In genomic region chr11:66344550-66345315, GRCh38 we compare ENCODE assay signal across 1 cellular context.
A peak's percentile ranks its signal among the peaks of the same experiment; 100 is the strongest.
TF ChIP-seq lines count a peak whose summit lies in the region.

Gene BRMS1, minus strand, starts transcription at chr11:66345104. Its CDS starts 2,870 bp downstream, at chr11:66342234.

TF ChIP-seq in HepG2, 621 proteins besides CTCF, POLR2A, EP300 and RAD21 (continued from another document and continues in another):
- TF ChIP-seq ARID4A (CRISPR knock-in tag; IDR thresholded peaks at IDR 0.05; ENCODE audit: borderline replicate concordance) (peak; percentile 100), ZNF678 (CRISPR knock-in tag; IDR thresholded peaks at IDR 0.05) (no peak), ZMYM3 (CRISPR knock-in tag; IDR thresholded peaks at IDR 0.05) (no peak), SIN3A (IDR thresholded peaks at IDR 0.05; ENCODE audit: borderline replicate concordance, low read depth, low read length) (peak; percentile 96), ZNF275 (CRISPR knock-in tag; IDR thresholded peaks at IDR 0.05; ENCODE audit: borderline replicate concordance) (no peak), SOX6 (IDR thresholded peaks at IDR 0.05) (no peak), SOX6 (CRISPR knock-in tag; IDR thresholded peaks at IDR 0.05) (peak; percentile 47; the same call in 1 of the 2 replicates), ZNF282 (IDR thresholded peaks at IDR 0.05; ENCODE audit: partially characterized antibody) (no peak), TERF1 (CRISPR knock-in tag; IDR thresholded peaks at IDR 0.05) (no peak), SMAD1 (CRISPR knock-in tag; IDR thresholded peaks at IDR 0.05; ENCODE audit: borderline replicate concordance, low read depth) (peak; percentile 87; the same call in 1 of the 2 replicates), ZNF225 (CRISPR knock-in tag; IDR thresholded peaks at IDR 0.05) (0 out of 2 replicates have a peak, but pooled peaks have one; percentile 70), HOXA5 (CRISPR knock-in tag; IDR thresholded peaks at IDR 0.05) (peak; percentile 46; the same call in 1 of the 2 replicates), ZNF576 (CRISPR knock-in tag; IDR thresholded peaks at IDR 0.05) (no peak), SUZ12 (IDR thresholded peaks at IDR 0.05; ENCODE audit: low read depth, low read length) (peak; percentile 52), ZNF703 (CRISPR knock-in tag; IDR thresholded peaks at IDR 0.05; ENCODE audit: borderline replicate concordance) (no peak), ZXDC (CRISPR knock-in tag; IDR thresholded peaks at IDR 0.05) (0 out of 2 replicates have a peak, but pooled peaks have one; percentile 18), HDAC1 (CRISPR knock-in tag; IDR thresholded peaks at IDR 0.05) (peak; percentile 99), EZH2 (conservative IDR thresholded peaks at IDR 0.05; ENCODE audit: low read depth, low read length) (no peak), RXRA (CRISPR knock-in tag; IDR thresholded peaks at IDR 0.05) (peak; percentile 61; the same call in 1 of the 2 replicates), TBX3 (IDR thresholded peaks at IDR 0.05; ENCODE audit: borderline replicate concordance) (no peak; the same call in 1 of the 2 replicates), KMT2A (CRISPR knock-in tag; IDR thresholded peaks at IDR 0.05) (peak; percentile 99), RELA (CRISPR knock-in tag; IDR thresholded peaks at IDR 0.05) (no peak), FOXJ3 (CRISPR knock-in tag; IDR thresholded peaks at IDR 0.05; ENCODE audit: borderline replicate concordance) (no peak), KDM4B (CRISPR knock-in tag; IDR thresholded peaks at IDR 0.05) (peak; percentile 36; the same call in 1 of the 2 replicates), ZKSCAN1 (IDR thresholded peaks at IDR 0.05; ENCODE audit: low read length) (no peak), ZNF263 (CRISPR knock-in tag; IDR thresholded peaks at IDR 0.05) (0 out of 2 replicates have a peak, but pooled peaks have one; percentile 6), NCOA1 (CRISPR knock-in tag; IDR thresholded peaks at IDR 0.05) (no peak), ZNF121 (CRISPR knock-in tag; IDR thresholded peaks at IDR 0.05) (no peak), GABPA (IDR thresholded peaks at IDR 0.05; ENCODE audit: low read depth, low read length) (no peak), GABPA (CRISPR knock-in tag; IDR thresholded peaks at IDR 0.05; ENCODE audit: low read depth) (peak; percentile 79), CHD4 (IDR thresholded peaks at IDR 0.05; ENCODE audit: borderline replicate concordance, low read length) (no peak), MIER3 (CRISPR knock-in tag; IDR thresholded peaks at IDR 0.05; ENCODE audit: borderline replicate concordance) (peak; percentile 81; the same call in 1 of the 2 replicates), NFKBIZ (CRISPR knock-in tag; IDR thresholded peaks at IDR 0.05) (no peak), ATF7 (IDR thresholded peaks at IDR 0.05) (no peak), ATF7 (CRISPR knock-in tag; IDR thresholded peaks at IDR 0.05) (no peak), HHEX (CRISPR knock-in tag; IDR thresholded peaks at IDR 0.05) (no peak), MAFF (IDR thresholded peaks at IDR 0.05; ENCODE audit: low read depth, low read length) (no peak), PRPF4 (IDR thresholded peaks at IDR 0.05; ENCODE audit: low read depth, low read length, poor library complexity, severe bottlenecking) (no peak), TEAD3 (CRISPR knock-in tag; optimal IDR thresholded peaks at IDR 0.05; ENCODE audit: borderline replicate concordance) (peak; percentile 78), SRSF9 (IDR thresholded peaks at IDR 0.05; ENCODE audit: borderline replicate concordance, insufficient read depth, low read depth, low read length, poor library complexity, severe bottlenecking) (no peak), ZNF556 (CRISPR knock-in tag; IDR thresholded peaks at IDR 0.05; ENCODE audit: borderline replicate concordance) (peak; percentile 90; the same call in 1 of the 2 replicates), USF2 (IDR thresholded peaks at IDR 0.05; ENCODE audit: low read depth, low read length) (no peak), USF2 (CRISPR knock-in tag; IDR thresholded peaks at IDR 0.05; ENCODE audit: borderline replicate concordance) (no peak), NFE2 (CRISPR knock-in tag; IDR thresholded peaks at IDR 0.05) (no peak), CBX1 (IDR thresholded peaks at IDR 0.05; ENCODE audit: low read depth) (peak; percentile 68), HNRNPUL1 (IDR thresholded peaks at IDR 0.05; ENCODE audit: low read depth, low read length) (no peak), ZNF674 (CRISPR knock-in tag; IDR thresholded peaks at IDR 0.05; ENCODE audit: low read depth) (no peak), GLI4 (CRISPR knock-in tag; IDR thresholded peaks at IDR 0.05; ENCODE audit: borderline replicate concordance) (no peak), GLMP (CRISPR knock-in tag; IDR thresholded peaks at IDR 0.05; ENCODE audit: borderline replicate concordance) (no peak), ZBTB49 (CRISPR knock-in tag; IDR thresholded peaks at IDR 0.05; ENCODE audit: borderline replicate concordance) (no peak; the same call in 1 of the 2 replicates), SP2 (CRISPR knock-in tag; IDR thresholded peaks at IDR 0.05) (no peak), ZNF367 (CRISPR knock-in tag; IDR thresholded peaks at IDR 0.05; ENCODE audit: borderline replicate concordance) (no peak), ETV5 (CRISPR knock-in tag; IDR thresholded peaks at IDR 0.05; ENCODE audit: borderline replicate concordance) (peak; percentile 51; the same call in 1 of the 2 replicates)
